In genomic region chr20:62859721-62860120, GRCh38 we compare ENCODE assay signal across 11 cellular contexts. TPM values are rescaled to one million over a fixed set of nuclear protein-coding genes. Genes with fewer than 3 reads are reported as not detected.
A peak's percentile ranks its signal among the peaks of the same experiment; 100 is the strongest.
DNase-seq lines count a peak whose midpoint lies in the region; ATAC-seq, FAIRE-seq and TF ChIP-seq lines count a peak whose summit lies in the region.
"Had no signal": no experiment of that assay in that cellular context is flagged by ENCODE, and none has a peak within 500 bp of the region (broad histone marks: within the 10 kb centered on the region; RNA-seq: fewer than 3 reads in every experiment).

No MANE protein-coding gene starts in this region.

- no peak for FAIRE-seq in astrocyte (lab: Jason Lieb, UNC)

- H3K9me3 Mint-ChIP-seq in CD4-positive, CD25-positive, alpha-beta regulatory T cell: peaks cover 0 to 4% (median 0%) of the 10 kb centered on the region in 7 donors
- H3K9me3 Mint-ChIP-seq in IgD-negative memory B cell (no peaks in the 10 kb centered on the region), astrocyte (ENCODE audit: unreplicated experiment) (no peaks in the 10 kb centered on the region), natural killer cell (no peaks in the 10 kb centered on the region)

- H3K9ac ChIP-seq in astrocyte (ENCODE audit: low read length): no peak overlapping the region

- no peak overlapping the region for H2AFZ ChIP-seq in astrocyte (ENCODE audit: low read depth, low read length)

- no peaks in the 10 kb centered on the region for H3K9me3 ChIP-seq in CD4-positive, CD25-positive, alpha-beta regulatory T cell (ENCODE audit: control insufficient read depth in 2 of 2, low read length in 2 of 2)
- no peaks in the 10 kb centered on the region for H3K9me3 ChIP-seq in astrocyte (ENCODE audit: insufficient read depth, low read depth, low read length)
- H3K9me3 ChIP-seq: ascending aorta had no signal

- intact Hi-C loops in natural killer cell (cut with micrococcal nuclease): loop anchor here (5.0 kb wide), 1 partner anchor 68 kb away; the partner anchor contains the start of gene DIDO1

- H4K20me1 ChIP-seq in astrocyte (ENCODE audit: insufficient read depth, low read length): peaks cover 35% of the 10 kb centered on the region

- H3K27ac Mint-ChIP-seq in CD4-positive, CD25-positive, alpha-beta regulatory T cell: peak overlapping the region in 1 of 3 donors; percentile 77
- peak overlapping the region in 2 of 3 donors; percentile 85 to 90 for H3K27ac Mint-ChIP-seq in IgD-negative memory B cell
- H3K27ac Mint-ChIP-seq in astrocyte (ENCODE audit: unreplicated experiment): peak overlapping the region; percentile 15
- H3K27ac Mint-ChIP-seq in natural killer cell: peak overlapping the region; percentile 31 to 34

- peaks cover 6 to 22% (median 8%) of the 10 kb centered on the region in 4 donors for H3K4me1 Mint-ChIP-seq in CD4-positive, CD25-positive, alpha-beta regulatory T cell
- H3K4me1 Mint-ChIP-seq in IgD-negative memory B cell: peaks cover 6 to 11% (median 8%) of the 10 kb centered on the region in 3 donors
- H3K4me1 Mint-ChIP-seq in astrocyte (ENCODE audit: low read depth, unreplicated experiment): peaks cover 18% of the 10 kb centered on the region
- peaks cover 13 to 28% of the 10 kb centered on the region in 2 donors for H3K4me1 Mint-ChIP-seq in natural killer cell

- ATAC-seq in CD4-positive, CD25-positive, alpha-beta regulatory T cell (ENCODE audit: low read depth in 2 of 2): no peak
- no peak for ATAC-seq in natural killer cell
- no peak for ATAC-seq in GM21367 (IDR thresholded peaks at IDR 0.05; ENCODE audit: unreplicated experiment)
- ATAC-seq in GM18861 (IDR thresholded peaks at IDR 0.05; ENCODE audit: unreplicated experiment): no peak

- H3K27ac ChIP-seq in CD4-positive, CD25-positive, alpha-beta regulatory T cell (ENCODE audit: insufficient read depth, low read length, poor library complexity, severe bottlenecking): no peak overlapping the region
- H3K27ac ChIP-seq in astrocyte (ENCODE audit: low read depth, low read length): no peak overlapping the region
- H3K27ac ChIP-seq: ascending aorta had no signal

- peaks cover 10% of the 10 kb centered on the region for H3K27me3 Mint-ChIP-seq in CD4-positive, CD25-positive, alpha-beta regulatory T cell
- H3K27me3 Mint-ChIP-seq in IgD-negative memory B cell (peaks cover 10% of the 10 kb centered on the region), astrocyte (ENCODE audit: low read depth, unreplicated experiment) (no peaks in the 10 kb centered on the region), natural killer cell (ENCODE audit: low read depth in 2 of 2) (no peaks in the 10 kb centered on the region)

- no peak for DNase-seq in CD4-positive, CD25-positive, alpha-beta regulatory T cell
- DNase-seq in astrocyte (ENCODE audit: low read depth) (no peak), natural killer cell (no peak), NCI-H187 (lab: John Stamatoyannopoulos, UW) (no peak)
- no peak for DNase-seq in activated effector memory CD4-positive, alpha-beta T cell treated with Interleukin-2 at 50 U/mL for 16 hours
- DNase-seq: stimulated activated CD4-positive, alpha-beta T cell treated with anti-CD3 and anti-CD28 coated beads, Interleukin-1b, Interleukin-23, amount 100 ng/mL, for 48 hours; trophoblast cell had no signal

- peaks cover 17% of the 10 kb centered on the region for H3K4me1 ChIP-seq in CD4-positive, CD25-positive, alpha-beta regulatory T cell (ENCODE audit: control insufficient read depth, insufficient read depth, low read length, poor library complexity, severe bottlenecking)
- H3K4me1 ChIP-seq in astrocyte (ENCODE audit: insufficient read depth, low read length): peaks cover 10% of the 10 kb centered on the region

- peaks cover 2% of the 10 kb centered on the region for H3K27me3 ChIP-seq in CD4-positive, CD25-positive, alpha-beta regulatory T cell (ENCODE audit: control insufficient read depth, insufficient read depth, low read length)
- H3K27me3 ChIP-seq in astrocyte (ENCODE audit: insufficient read depth, low read length): no peaks in the 10 kb centered on the region
- H3K27me3 ChIP-seq: ascending aorta had no signal

- TF ChIP-seq CTCF in astrocyte (IDR thresholded peaks at IDR 0.05; ENCODE audit: insufficient read depth, low read depth, low read length): no peak
- TF ChIP-seq CTCF in natural killer cell (IDR thresholded peaks at IDR 0.05): no peak

- peaks cover 8% of the 10 kb centered on the region for H3K36me3 ChIP-seq in CD4-positive, CD25-positive, alpha-beta regulatory T cell (ENCODE audit: control insufficient read depth, insufficient read depth, low read length)
- peaks cover 2% of the 10 kb centered on the region for H3K36me3 ChIP-seq in astrocyte (ENCODE audit: insufficient read depth, low read length)

- H3K4me3 Mint-ChIP-seq in CD4-positive, CD25-positive, alpha-beta regulatory T cell: peak overlapping the region; percentile 73 to 89 (median 82)
- H3K4me3 Mint-ChIP-seq in IgD-negative memory B cell (peak overlapping the region; percentile 3 to 85 (median 75)), astrocyte (ENCODE audit: unreplicated experiment) (peak overlapping the region; percentile 85), natural killer cell (peak overlapping the region; percentile 67)

- peaks cover 20% of the 10 kb centered on the region for H3K79me2 ChIP-seq in astrocyte (ENCODE audit: insufficient read depth, low read length)

- peaks cover 8% of the 10 kb centered on the region for H3K36me3 Mint-ChIP-seq in CD4-positive, CD25-positive, alpha-beta regulatory T cell
- H3K36me3 Mint-ChIP-seq in IgD-negative memory B cell (peaks cover 8% of the 10 kb centered on the region), astrocyte (ENCODE audit: low read depth, unreplicated experiment) (peaks cover 12% of the 10 kb centered on the region), natural killer cell (peaks cover 6% of the 10 kb centered on the region)

- H3K4me3 ChIP-seq in CD4-positive, CD25-positive, alpha-beta regulatory T cell (ENCODE audit: low read depth, low read length): peak overlapping the region; percentile 53
- peak overlapping the region; percentile 50 for H3K4me3 ChIP-seq in astrocyte (ENCODE audit: insufficient read depth, low read depth, low read length)

- peak overlapping the region; percentile 85 for H3K4me2 ChIP-seq in astrocyte (ENCODE audit: low read length)

RNA-seq across cellular contexts. Expression of gene TCFL5, which starts 1.9 kb away (rescaled TPM):
- total RNA-seq in CD4-positive, CD25-positive, alpha-beta regulatory T cell: 3.8 TPM
- polyA plus RNA-seq in CD4-positive, CD25-positive, alpha-beta regulatory T cell: 1 to 10 TPM in 2 of 4 donors, under 1 TPM in 2; 0.53 to 1.2 (median 1.1) TPM
- 1.2 TPM for polyA plus RNA-seq in IgD-negative memory B cell
- total RNA-seq in astrocyte: 11.0 and 13.5 TPM in 2 replicates
- total RNA-seq in natural killer cell: 1 to 10 TPM; 5.1 to 8.0 (median 6.4) TPM

RNA-seq across cellular contexts. Expression of gene COL9A3, which starts 42.9 kb away (rescaled TPM):
- not detected for total RNA-seq in CD4-positive, CD25-positive, alpha-beta regulatory T cell
- polyA plus RNA-seq in CD4-positive, CD25-positive, alpha-beta regulatory T cell: not detected
- polyA plus RNA-seq in IgD-negative memory B cell: 11.9 TPM
- 43.0 and 54.3 TPM in 2 replicates for total RNA-seq in astrocyte
- 1 to 10 TPM in 1 of 3 donors, not detected in 2; 1.9 TPM for total RNA-seq in natural killer cell

RNA-seq across cellular contexts. Expression of gene OGFR, which starts 55.1 kb away (rescaled TPM):
- total RNA-seq in CD4-positive, CD25-positive, alpha-beta regulatory T cell: 61.1 TPM
- polyA plus RNA-seq in CD4-positive, CD25-positive, alpha-beta regulatory T cell: 10 to 100 TPM; 41.5 to 46.9 (median 42.0) TPM
- polyA plus RNA-seq in IgD-negative memory B cell: 79.6 TPM
- total RNA-seq in astrocyte: 93.4 and 96.5 TPM in 2 replicates
- total RNA-seq in natural killer cell: 10 to 100 TPM; 71.0 to 84.0 (median 83.0) TPM

Comparison
In these comparisons a context has a peak if more than half of its experiments do, and no peak if none do; other contexts are left out.
1. RNA of gene COL9A3, which starts 42.9 kb away (total RNA-seq): 43.0 to 54.3 TPM in astrocyte; not detected in CD4-positive, CD25-positive, alpha-beta regulatory T cell (single experiment) and 1.9 TPM in natural killer cell; every median in the first group is over 10 times any median in the second.
2. Peak in every context shown above with its lines, with median percentiles within 50 percentile points of each other: H3K4me3 Mint-ChIP-seq.